Comparison of ENCODE assay signal across 11 cellular contexts in genomic region chr10:49740346-49741107, GRCh38. TPM values are rescaled to one million over a fixed set of nuclear protein-coding genes. Genes with fewer than 3 reads are reported as not detected.
"Had no signal": no experiment of that assay in that cellular context is flagged by ENCODE, and none has a peak within 500 bp of the region (broad histone marks: within the 10 kb centered on the region; RNA-seq: fewer than 3 reads in every experiment).

No MANE protein-coding gene starts in this region.

- H3K27ac ChIP-seq: ascending aorta, gastrocnemius medialis, heart right ventricle, ovary, thyroid gland had no signal

- ATAC-seq: gastrocnemius medialis, heart right ventricle, WTC11 had no signal

- H3K4me1 Mint-ChIP-seq: nephron progenitor cell, WTC11 had no signal

- H3K4me3 Mint-ChIP-seq: nephron progenitor cell; T-helper 1 cell treated with Interleukin-12 subunit alpha and Interleukin-12 subunit beta and Interleukin-4 antibody, amounts not matched to agents 30 μg/mL and 1 μg/mL, for 36 hours; WTC11 had no signal

- H3K4me1 ChIP-seq: ascending aorta, gastrocnemius medialis, heart right ventricle, thyroid gland had no signal

- H3K9me3 ChIP-seq: ascending aorta, gastrocnemius medialis, heart right ventricle, ovary, thyroid gland had no signal

- H3K27ac Mint-ChIP-seq: T-helper 1 cell treated with Interleukin-12 subunit alpha and Interleukin-12 subunit beta and Interleukin-4 antibody, amounts not matched to agents 30 μg/mL and 1 μg/mL, for 36 hours had no signal

- DNase-seq: activated CD4-positive, alpha-beta T cell treated with anti-CD3 and anti-CD28 coated beads, Interleukin-2, amount 50 U/mL, for 1 hour; effector CD4-positive, alpha-beta T cell; gastrocnemius medialis; heart right ventricle; nephron progenitor cell; ovary; stimulated activated CD4-positive, alpha-beta T cell treated with anti-CD3 and anti-CD28 coated beads, Interleukin-4, amount 100 ng/mL, for 1 hour; thyroid gland had no signal

- H3K27me3 ChIP-seq: ascending aorta, gastrocnemius medialis, heart right ventricle, ovary, thyroid gland had no signal

- H3K9me3 Mint-ChIP-seq: nephron progenitor cell; T-helper 1 cell treated with Interleukin-12 subunit alpha and Interleukin-12 subunit beta and Interleukin-4 antibody, amounts not matched to agents 30 μg/mL and 1 μg/mL, for 36 hours had no signal

RNA-seq across cellular contexts. Expression of gene OGDHL, which starts 21.6 kb away (rescaled TPM):
- total RNA-seq: ascending aorta had no signal
